In the genomic region with DNA sequence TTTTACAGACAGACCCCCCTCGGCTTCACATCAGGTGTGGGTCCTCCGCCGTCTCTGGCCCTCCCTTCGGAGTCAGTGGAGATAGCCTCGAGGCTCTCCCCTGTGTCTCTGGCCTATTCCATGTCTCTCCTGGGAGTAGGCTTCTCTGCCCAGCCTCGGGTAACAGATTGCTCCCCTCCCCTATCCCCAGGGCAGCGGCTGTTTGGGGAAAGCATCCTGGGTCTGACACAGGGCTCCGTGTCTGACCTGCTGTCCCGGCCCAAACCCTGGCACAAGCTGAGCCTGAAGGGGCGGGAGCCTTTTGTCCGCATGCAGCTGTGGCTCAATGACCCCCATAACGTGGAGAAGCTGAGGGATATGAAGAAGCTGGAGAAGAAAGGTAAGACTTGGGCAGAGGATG, we compare ENCODE assay signal across 30 cellular contexts.
"Had no signal": no experiment of that assay in that cellular context is flagged by ENCODE, and none has a peak within 500 bp of the region (broad histone marks: within the 10 kb centered on the region; RNA-seq: fewer than 3 reads in every experiment).

No MANE protein-coding gene starts in this region.

- H3K36me3 ChIP-seq: adrenal gland, esophagus muscularis mucosa, gastrocnemius medialis, heart right ventricle, WERI-Rb-1 had no signal

- H3K27me3 ChIP-seq: adrenal gland, body of pancreas, esophagus muscularis mucosa, gastrocnemius medialis, heart right ventricle had no signal

- H3K4me1 ChIP-seq: adrenal gland, body of pancreas, esophagus muscularis mucosa, foreskin keratinocyte, gastrocnemius medialis, heart right ventricle had no signal

- ATAC-seq: activated CD4-positive, CD25-positive, alpha-beta regulatory T cell treated with anti-CD3 and anti-CD28 coated beads, Interleukin-2, amount 50 U/mL, for 24 hours; activated CD8-positive, alpha-beta T cell treated with anti-CD3 and anti-CD28 coated beads for 36 hours; activated naive CD8-positive, alpha-beta T cell treated with anti-CD3 and anti-CD28 coated beads, Interleukin-2, amount 50 U/mL, for 24 hours; activated T-cell treated with anti-CD3 and anti-CD28 coated beads, Interleukin-2, amount 50 U/mL, for 4 hours; body of pancreas; effector memory CD8-positive, alpha-beta T cell; foreskin keratinocyte; gastrocnemius medialis; heart right ventricle; T-helper 17 cell had no signal

- H3K4me3 ChIP-seq: adrenal gland, body of pancreas, esophagus muscularis mucosa, gastrocnemius medialis, heart right ventricle had no signal

- H3K9me3 ChIP-seq: adrenal gland, body of pancreas, gastrocnemius medialis had no signal

- DNase-seq: activated B cell treated with CpG ODN at 0.5 μM for 24 hours; activated CD4-positive, alpha-beta T cell treated with anti-CD3 and anti-CD28 coated beads for 48 hours; activated CD4-positive, alpha-beta T cell treated with anti-CD3 and anti-CD28 coated beads, Interleukin-2, amount 50 U/mL, for 1 hour; activated CD4-positive, alpha-beta T cell treated with anti-CD3 and anti-CD28 coated beads, Interleukin-2, amount 50 U/mL, for 48 hours; activated CD8-positive, alpha-beta memory T cell treated with anti-CD3 and anti-CD28 coated beads for 24 hours; activated CD8-positive, alpha-beta T cell treated with anti-CD3 and anti-CD28 coated beads for 36 hours; activated effector memory CD4-positive, alpha-beta T cell treated with anti-CD3 and anti-CD28 coated beads, Interleukin-2, amount 50 U/mL, for 16 hours; activated naive CD4-positive, alpha-beta T cell treated with anti-CD3 and anti-CD28 coated beads for 36 hours; activated naive CD8-positive, alpha-beta T cell treated with anti-CD3 and anti-CD28 coated beads for 36 hours; activated naive CD8-positive, alpha-beta T cell treated with anti-CD3 and anti-CD28 coated beads, Interleukin-2, amount 50 U/mL, for 24 hours; activated T-cell treated with anti-CD3 and anti-CD28 coated beads, Interleukin-2, amount 50 U/mL, for 4 hours; adrenal gland; amygdala; aorta; body of pancreas; caudate nucleus; cortex of kidney; dermis blood vessel endothelial cell; effector CD4-positive, alpha-beta T cell; effector memory CD8-positive, alpha-beta T cell; erythroblast; foreskin keratinocyte; gastrocnemius medialis; glutamatergic neuron; heart right ventricle; T-helper 17 cell; T1000; WERI-Rb-1 had no signal

- H3K27ac ChIP-seq: adrenal gland, body of pancreas, esophagus muscularis mucosa, foreskin keratinocyte, gastrocnemius medialis, heart right ventricle, WERI-Rb-1 had no signal
